In the genomic region with DNA sequence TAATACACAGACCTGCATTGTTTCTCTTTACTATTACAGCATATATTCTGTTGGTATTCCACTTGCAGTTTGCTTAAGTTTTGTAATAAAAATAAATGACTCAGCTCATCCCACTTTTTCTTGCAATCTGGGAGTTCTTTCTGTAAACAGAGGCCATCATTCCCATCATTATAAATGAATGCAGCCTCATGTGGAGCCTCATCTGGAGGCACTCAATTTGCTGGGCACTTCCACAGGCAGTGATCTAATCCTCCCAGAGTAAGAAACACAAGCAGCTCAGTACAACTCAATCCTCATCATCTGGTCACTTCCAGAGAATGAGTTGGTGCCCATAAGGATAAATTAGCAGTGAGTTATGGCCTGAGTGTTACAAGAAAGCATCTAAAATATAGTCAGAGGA, we compare ENCODE assay signal across 25 cellular contexts.
A peak's percentile ranks its signal among the peaks of the same experiment; 100 is the strongest.
DNase-seq lines count a peak whose midpoint lies in the region; ATAC-seq and TF ChIP-seq lines count a peak whose summit lies in the region.
"Had no signal": no experiment of that assay in that cellular context is flagged by ENCODE, and none has a peak within 500 bp of the region (broad histone marks: within the 10 kb centered on the region; RNA-seq: fewer than 3 reads in every experiment).

No MANE protein-coding gene starts in this region.

- no peaks in the 10 kb centered on the region for H3K36me3 ChIP-seq in HCT116 (ENCODE audit: control insufficient read depth in 1 of 2, insufficient read depth in 2 of 2, low read length in 2 of 2)
- H3K36me3 ChIP-seq: BLaER1 treated with 17β-estradiol and CSF1 and Interleukin-3, amounts not matched to agents 10 nM and 100 nM; breast epithelium; SJCRH30 had no signal

- no peak overlapping the region for H3K4me3 ChIP-seq in AG10803 (ENCODE audit: low read length)
- H3K4me3 ChIP-seq in HCT116 (replicated peaks in 1 of 2; ENCODE audit: low read depth in 1 of 2, low read length in 2 of 2) = no peak overlapping the region
- H3K4me3 ChIP-seq in fibroblast of villous mesenchyme (ENCODE audit: low read depth, low read length) = no peak overlapping the region
- H3K4me3 ChIP-seq: A549; BLaER1 treated with 17β-estradiol and CSF1 and Interleukin-3, amounts not matched to agents 10 nM and 100 nM; breast epithelium; SJCRH30 had no signal

- TF ChIP-seq RAD21 in HCT116 (IDR thresholded peaks at IDR 0.05; ENCODE audit: low read depth) = no peak

- CTCF ChIA-PET in HCT116 (lab: Charles Lee) = no interaction called here

- BruUV-seq in HCT116 (replicated peaks; lab: Mats Ljungman, UMichigan) = no TSS peak

- POLR2A ChIA-PET in HCT116 (lab: Charles Lee) = no interaction called here

- H3K9me3 ChIP-seq in HCT116 (ENCODE audit: control insufficient read depth in 1 of 2, insufficient read depth in 1 of 2, low read depth in 1 of 2, low read length in 2 of 2) = no peaks in the 10 kb centered on the region
- H3K9me3 ChIP-seq: A549; BLaER1 treated with 17β-estradiol and CSF1 and Interleukin-3, amounts not matched to agents 10 nM and 100 nM; breast epithelium; SJCRH30 had no signal

- DNase-seq in AG10803 (ENCODE audit: low read depth) = peak; percentile 37
- DNase-seq in HCT116 (ENCODE audit: low read depth, low spot score) = no peak
- peak; percentile 57 for DNase-seq in amniotic epithelial cell (ENCODE audit: low read depth)
- peak; percentile 1 for DNase-seq in fibroblast of villous mesenchyme (ENCODE audit: low read depth)
- DNase-seq in iPS-NIHi11 (ENCODE audit: low spot score) = no peak
- DNase-seq in nucleus accumbens (lab: John Stamatoyannopoulos, UW) = no peak
- DNase-seq in sciatic nerve (ENCODE audit: low spot score) = no peak
- DNase-seq: activated gamma-delta T cell treated with Interleukin-2 at 50 U/mL for 16 hours; effector memory CD4-positive, alpha-beta T cell; KBM-7; left colon; mesendoderm; MV-4-11; naive B cell; NCI-H524; retina; SJCRH30; stimulated activated CD4-positive, alpha-beta T cell treated with anti-CD3 and anti-CD28 coated beads, Interleukin-4, amount 100 ng/mL, for 1 hour had no signal

- intact Hi-C loops in HCT116 (cut with micrococcal nuclease) (no loop called here), sciatic nerve (cut with DNase I) (no loop called here)

- ATAC-seq in HCT116 = no peak
- ATAC-seq in HG03432 (IDR thresholded peaks at IDR 0.05; ENCODE audit: unreplicated experiment) = no peak
- no peak for ATAC-seq in sciatic nerve
- ATAC-seq: A549; activated CD4-positive, CD25-positive, alpha-beta regulatory T cell treated with anti-CD3 and anti-CD28 coated beads, Interleukin-2, amount 50 U/mL, for 24 hours; esophagus mucosa; left colon; stimulated activated memory B cell treated with anti-CD40 and anti-IgM and Interleukin-4, amounts not matched to agents 10 μg/mL and 1 μg/mL and 100 μg/mL, for 72 hours had no signal

- no peak overlapping the region for H3K9ac ChIP-seq in HCT116 (ENCODE audit: low read length)
- H3K9ac ChIP-seq: BLaER1 treated with 17β-estradiol and CSF1 and Interleukin-3, amounts not matched to agents 10 nM and 100 nM had no signal

- H3K4me1 ChIP-seq in HCT116 (ENCODE audit: control insufficient read depth in 1 of 2, insufficient read depth in 2 of 2, low read length in 2 of 2) = no peaks in the 10 kb centered on the region
- H3K4me1 ChIP-seq: A549; BLaER1 treated with 17β-estradiol and CSF1 and Interleukin-3, amounts not matched to agents 10 nM and 100 nM; breast epithelium; SJCRH30 had no signal

- no peak overlapping the region for H3K27ac ChIP-seq in HCT116 (ENCODE audit: low read depth, low read length)
- H3K27ac ChIP-seq: A549; BLaER1 treated with 17β-estradiol and CSF1 and Interleukin-3, amounts not matched to agents 10 nM and 100 nM; breast epithelium; SJCRH30 had no signal

- TF ChIP-seq CTCF in AG10803 (conservative IDR thresholded peaks at IDR 0.05; ENCODE audit: low read length) = no peak
- TF ChIP-seq CTCF in HCT116 (IDR thresholded peaks at IDR 0.05 in 2 of 3, conservative IDR thresholded peaks at IDR 0.05 in 1 of 3; ENCODE audit: borderline replicate concordance in 1 of 3, insufficient read depth in 1 of 3, low read depth in 2 of 3, low read length in 2 of 3) = no peak
- TF ChIP-seq CTCF in fibroblast of villous mesenchyme (IDR thresholded peaks at IDR 0.05; ENCODE audit: insufficient read depth, low read depth, low read length) = no peak

- no peak overlapping the region for H3K4me2 ChIP-seq in HCT116 (ENCODE audit: low read length)
- H3K4me2 ChIP-seq: A549; BLaER1 treated with 17β-estradiol and CSF1 and Interleukin-3, amounts not matched to agents 10 nM and 100 nM had no signal

- H3K79me2 ChIP-seq in HCT116 (ENCODE audit: insufficient read depth, low read length) = no peaks in the 10 kb centered on the region

- H2AFZ ChIP-seq in HCT116 (ENCODE audit: low read depth, low read length, poor library complexity, severe bottlenecking) = peak overlapping the region; percentile 19

- RAD21 ChIA-PET in HCT116 (lab: Charles Lee; ENCODE audit: low non-redundant PET in 1 of 2, low total read pairs in 2 of 2, uncharacterized antibody in 2 of 2, unreplicated experiment in 2 of 2) = no interaction called here

- no peaks in the 10 kb centered on the region for H4K20me1 ChIP-seq in HCT116 (ENCODE audit: insufficient read depth)
- H4K20me1 ChIP-seq: BLaER1 treated with 17β-estradiol and CSF1 and Interleukin-3, amounts not matched to agents 10 nM and 100 nM had no signal

- H3K27me3 ChIP-seq in HCT116 (ENCODE audit: insufficient read depth, low read length) = no peaks in the 10 kb centered on the region
- H3K27me3 ChIP-seq: BLaER1 treated with 17β-estradiol and CSF1 and Interleukin-3, amounts not matched to agents 10 nM and 100 nM; breast epithelium; SJCRH30 had no signal

- H3K9me2 ChIP-seq in HCT116 (ENCODE audit: insufficient read depth) = no peaks in the 10 kb centered on the region

- no peak for TF ChIP-seq POLR2A in HCT116 (IDR thresholded peaks at IDR 0.05; ENCODE audit: borderline replicate concordance, extremely low read depth, insufficient read depth, insufficient read length)

TF ChIP-seq in HCT116, 20 proteins besides CTCF, POLR2A, EP300 and RAD21:
- no peak for TF ChIP-seq FOSL1 (IDR thresholded peaks at IDR 0.05; ENCODE audit: low read depth)
- TF ChIP-seq, protein P1, sequence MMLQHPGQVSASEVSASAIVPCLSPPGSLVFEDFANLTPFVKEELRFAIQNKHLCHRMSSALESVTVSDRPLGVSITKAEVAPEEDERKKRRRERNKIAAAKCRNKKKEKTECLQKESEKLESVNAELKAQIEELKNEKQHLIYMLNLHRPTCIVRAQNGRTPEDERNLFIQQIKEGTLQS (IDR thresholded peaks at IDR 0.05) = no peak
- no peak for TF ChIP-seq ZFX (IDR thresholded peaks at IDR 0.05)
- TF ChIP-seq TCF7L2 (IDR thresholded peaks at IDR 0.05; ENCODE audit: borderline replicate concordance, extremely low read depth, insufficient read depth, insufficient read length) = no peak
- no peak for TF ChIP-seq EZH2phosphoT487 (IDR thresholded peaks at IDR 0.05; ENCODE audit: borderline replicate concordance)
- no peak for TF ChIP-seq YY1 (IDR thresholded peaks at IDR 0.05; ENCODE audit: extremely low read depth, insufficient replicate concordance, low read depth, low read length)
- no peak for TF ChIP-seq POLR2AphosphoS5 (IDR thresholded peaks at IDR 0.05; ENCODE audit: low read depth, low read length)
- no peak for TF ChIP-seq SIN3A (IDR thresholded peaks at IDR 0.05; ENCODE audit: low read depth)
- no peak for TF ChIP-seq SRF (IDR thresholded peaks at IDR 0.05; ENCODE audit: low read depth)

Comparison
In these comparisons a context has a peak if more than half of its experiments do, and no peak if none do; other contexts are left out.
1. DNase-seq: peak in AG10803 (single experiment), amniotic epithelial cell (single experiment) and fibroblast of villous mesenchyme (single experiment); none in HCT116 (single experiment), iPS-NIHi11 (single experiment), nucleus accumbens (0 of 56) and sciatic nerve (single experiment).